In genomic region chr15:92157666-92158298, GRCh38 we compare ENCODE assay signal across 30 cellular contexts.
DNase-seq lines count a peak whose midpoint lies in the region; ATAC-seq, FAIRE-seq and TF ChIP-seq lines count a peak whose summit lies in the region.
"Had no signal": no experiment of that assay in that cellular context is flagged by ENCODE, and none has a peak within 500 bp of the region (broad histone marks: within the 10 kb centered on the region; RNA-seq: fewer than 3 reads in every experiment).

No MANE protein-coding gene starts in this region.

- no peaks in the 10 kb centered on the region for H3K36me3 ChIP-seq in breast epithelium
- H3K36me3 ChIP-seq: sigmoid colon had no signal

- ATAC-seq in T-helper 17 cell (no peak), foreskin keratinocyte (peak; percentile 13), GM19455 (IDR thresholded peaks at IDR 0.05; ENCODE audit: unreplicated experiment) (no peak)

- H3K4me1 Mint-ChIP-seq in MCF 10A (ENCODE audit: insufficient read depth, unreplicated experiment) (peaks cover 12% of the 10 kb centered on the region), T-helper 17 cell (peaks cover 29% of the 10 kb centered on the region), type B pancreatic cell (ENCODE audit: unreplicated experiment) (peaks cover 26% of the 10 kb centered on the region)

- DNase-seq in MCF 10A (ENCODE audit: unreplicated experiment) = no peak
- no peak for DNase-seq in breast epithelium (ENCODE audit: low spot score in 2 of 2)
- DNase-seq in T-helper 17 cell = no peak
- peak; percentile 2 to 42 for DNase-seq in foreskin keratinocyte
- DNase-seq in type B pancreatic cell (ENCODE audit: extremely low spot score, unreplicated experiment) = no peak
- no peak for DNase-seq in RCC 7860 (ENCODE audit: low spot score)
- DNase-seq in NCI-H1105 treated with DMSO at 0.1 percent for 48 hours (lab: John Stamatoyannopoulos, UW) = no peak
- DNase-seq: activated CD4-positive, alpha-beta T cell treated with anti-CD3 and anti-CD28 coated beads, Interleukin-2, amount 50 U/mL, for 1 hour; central memory CD4-positive, alpha-beta T cell; COR-L47; dermis blood vessel endothelial cell; foreskin fibroblast; H7; immature natural killer cell; left ventricle myocardium inferior; NCI-H1048; NCI-H2029; nephron progenitor cell; sigmoid colon; T1000 had no signal

- TF ChIP-seq CTCF in MCF 10A (IDR thresholded peaks at IDR 0.05; ENCODE audit: unreplicated experiment) (no peak), breast epithelium (IDR thresholded peaks at IDR 0.05) (no peak), foreskin keratinocyte (conservative IDR thresholded peaks at IDR 0.05) (no peak), type B pancreatic cell (conservative IDR thresholded peaks at IDR 0.05) (no peak)

- no peak overlapping the region for H3K27ac ChIP-seq in breast epithelium
- H3K27ac ChIP-seq in foreskin keratinocyte = peak overlapping the region; percentile 75
- H3K27ac ChIP-seq: ascending aorta, left ventricle myocardium inferior, RWPE1, sigmoid colon, SK-N-MC, tibial nerve had no signal

- H3K36me3 Mint-ChIP-seq in MCF 10A (ENCODE audit: insufficient read depth, unreplicated experiment) (peaks cover 1% of the 10 kb centered on the region), T-helper 17 cell (ENCODE audit: low read depth) (peaks cover 15% of the 10 kb centered on the region), type B pancreatic cell (peaks cover 13% of the 10 kb centered on the region)
- H3K36me3 Mint-ChIP-seq: activated CD8-positive, alpha-beta memory T cell treated with anti-CD3 and anti-CD28 coated beads, Interleukin-2, amount 10 ng/mL, durations not matched to agents 7 days and 5 days had no signal

- TF ChIP-seq POLR2A in breast epithelium (IDR thresholded peaks at IDR 0.05) = no peak

- H3K4me1 ChIP-seq in breast epithelium (no peaks in the 10 kb centered on the region), foreskin keratinocyte (peaks cover 10% of the 10 kb centered on the region)
- H3K4me1 ChIP-seq: ascending aorta, sigmoid colon, tibial nerve had no signal

- H3K9me3 Mint-ChIP-seq in MCF 10A (ENCODE audit: unreplicated experiment) = no peaks in the 10 kb centered on the region
- peaks cover 4% of the 10 kb centered on the region for H3K9me3 Mint-ChIP-seq in type B pancreatic cell
- H3K9me3 Mint-ChIP-seq: activated T-helper 1 cell treated with anti-CD3 and anti-CD28 coated beads, Interleukin-12 subunit alpha, Interleukin-12 subunit beta, Interleukin-2, Interleukin-4 antibody, amounts not matched to agents 30 ng/mL and 10 ng/mL and 1 ng/mL, durations not matched to agents 14 hours and 24 hours and 36 hours; immature natural killer cell; nephron progenitor cell had no signal

- H3K4me3 ChIP-seq in breast epithelium = no peak overlapping the region
- H3K4me3 ChIP-seq: ascending aorta, left ventricle myocardium inferior, sigmoid colon, SK-N-MC, tibial nerve had no signal

- H3K4me3 Mint-ChIP-seq in MCF 10A (ENCODE audit: unreplicated experiment) (no peak overlapping the region), T-helper 17 cell (no peak overlapping the region), type B pancreatic cell (no peak overlapping the region)
- H3K4me3 Mint-ChIP-seq: activated CD8-positive, alpha-beta memory T cell treated with anti-CD3 and anti-CD28 coated beads, Interleukin-2, amount 10 ng/mL, durations not matched to agents 7 days and 5 days; activated naive CD8-positive, alpha-beta T cell; activated T-helper 1 cell treated with anti-CD3 and anti-CD28 coated beads, Interleukin-12 subunit alpha, Interleukin-12 subunit beta, Interleukin-2, Interleukin-4 antibody, amounts not matched to agents 30 ng/mL and 10 ng/mL and 1 ng/mL, durations not matched to agents 14 hours and 24 hours and 36 hours; B cell; immature natural killer cell; nephron progenitor cell had no signal

- no TSS peak for BruUV-seq in MCF 10A (replicated peaks; lab: Mats Ljungman, UMichigan)

- POLR2A ChIA-PET in MCF 10A (lab: Yijun Ruan, JAX) = interaction anchor here (0.7 to 1.0 kb wide), 3 partner anchors 19 to 69 kb away, joined by 3 to 6 read pairs (median 4); no protein-coding TSS in a partner anchor

- intact Hi-C loops in MCF 10A (cut with micrococcal nuclease) (no loop called here), breast epithelium (cut with DNase I; ENCODE audit: low total_unique reads) (no loop called here)

- H3K27me3 ChIP-seq in breast epithelium = no peaks in the 10 kb centered on the region
- no peaks in the 10 kb centered on the region for H3K27me3 ChIP-seq in foreskin keratinocyte
- H3K27me3 ChIP-seq: ascending aorta, sigmoid colon, tibial nerve had no signal

- H3K27ac Mint-ChIP-seq in MCF 10A (ENCODE audit: low read depth, unreplicated experiment) (peak overlapping the region; percentile 74), T-helper 17 cell (peak overlapping the region; percentile 72), type B pancreatic cell (peak overlapping the region; percentile 98)
- H3K27ac Mint-ChIP-seq: activated CD8-positive, alpha-beta memory T cell treated with anti-CD3 and anti-CD28 coated beads, Interleukin-2, amount 10 ng/mL, durations not matched to agents 7 days and 5 days; activated naive CD8-positive, alpha-beta T cell; activated T-helper 1 cell treated with anti-CD3 and anti-CD28 coated beads, Interleukin-12 subunit alpha, Interleukin-12 subunit beta, Interleukin-2, Interleukin-4 antibody, amounts not matched to agents 30 ng/mL and 10 ng/mL and 1 ng/mL, durations not matched to agents 14 hours and 24 hours and 36 hours; B cell; immature natural killer cell; nephron progenitor cell had no signal

- H3K9me3 ChIP-seq in breast epithelium = no peaks in the 10 kb centered on the region
- no peaks in the 10 kb centered on the region for H3K9me3 ChIP-seq in T-helper 17 cell (ENCODE audit: control insufficient read depth, low read length, poor library complexity, severe bottlenecking)
- H3K9me3 ChIP-seq: ascending aorta, left ventricle myocardium inferior, sigmoid colon, tibial nerve had no signal

- H3K27me3 Mint-ChIP-seq in MCF 10A (ENCODE audit: insufficient read depth, unreplicated experiment) (no peaks in the 10 kb centered on the region), T-helper 17 cell (no peaks in the 10 kb centered on the region), type B pancreatic cell (no peaks in the 10 kb centered on the region)
- H3K27me3 Mint-ChIP-seq: activated CD8-positive, alpha-beta memory T cell treated with anti-CD3 and anti-CD28 coated beads, Interleukin-2, amount 10 ng/mL, durations not matched to agents 7 days and 5 days; activated naive CD8-positive, alpha-beta T cell; B cell had no signal

- CTCF ChIA-PET in MCF 10A (lab: Yijun Ruan, JAX) = interaction anchor here (0.7 kb wide), 1 partner anchor 68 kb away, joined by 4 read pairs; no protein-coding TSS in a partner anchor

- no peak for FAIRE-seq in RCC 7860 (lab: Jason Lieb, UNC)
- FAIRE-seq: endothelial cell of umbilical vein had no signal

Comparison
In these comparisons a context has a peak if more than half of its experiments do, and no peak if none do; other contexts are left out.
1. DNase-seq: peak in foreskin keratinocyte (2 of 2); none in MCF 10A (single experiment), breast epithelium (0 of 2), T-helper 17 cell (0 of 3), type B pancreatic cell (single experiment), RCC 7860 (single experiment) and NCI-H1105 treated with DMSO at 0.1 percent for 48 hours (single experiment).
2. Peak in every context shown above with its lines, with median percentiles within 50 percentile points of each other: H3K27ac Mint-ChIP-seq.